ENCODE assay signal across 1 cellular context in genomic region chr4:25159837-25160713, GRCh38.
TF ChIP-seq lines count a peak whose summit lies in the region.

TSS of gene SEPSECS (minus strand) at chr4:25160449. CDS start at chr4:25160369, 80 bp downstream.

TF ChIP-seq in K562, 482 proteins besides CTCF, POLR2A, EP300 and RAD21 (continued from another document and continues in another):
- peak in 1 of 2 experiments; percentile 77 for TF ChIP-seq AFF1 (IDR thresholded peaks at IDR 0.05; ENCODE audit: low read depth in 1 of 2, partially characterized antibody in 2 of 2)
- 0 out of 2 replicates have a peak, but pooled peaks have one; percentile 26 for TF ChIP-seq SMAD3 (CRISPR knock-in tag; conservative IDR thresholded peaks at IDR 0.05)
- no peak for TF ChIP-seq TRIM25 (IDR thresholded peaks at IDR 0.05; ENCODE audit: borderline replicate concordance)
- TF ChIP-seq ZNF143 (CRISPR knock-in tag; IDR thresholded peaks at IDR 0.05): peak; percentile 71
- no peak for TF ChIP-seq ETS1 (conservative IDR thresholded peaks at IDR 0.05; ENCODE audit: control insufficient read depth, low read depth, low read length)
- no peak for TF ChIP-seq YBX1 (IDR thresholded peaks at IDR 0.05)
- TF ChIP-seq CBFB (CRISPR knock-in tag; IDR thresholded peaks at IDR 0.05): peak; percentile 64; the same call in 1 of the 2 replicates
- peak; percentile 68 for TF ChIP-seq PML (IDR thresholded peaks at IDR 0.05; ENCODE audit: low read length)
- peak; percentile 75 for TF ChIP-seq HES1 (IDR thresholded peaks at IDR 0.05; ENCODE audit: low read depth)
- TF ChIP-seq ZNF347 (CRISPR knock-in tag; IDR thresholded peaks at IDR 0.05; ENCODE audit: low read depth): no peak
- TF ChIP-seq CSDE1 (IDR thresholded peaks at IDR 0.05): peak in 1 of 2 experiments; percentile 24; a peak in 1 of 4 replicates
- no peak for TF ChIP-seq NCOA1 (IDR thresholded peaks at IDR 0.05; ENCODE audit: low read depth)
- peak in 1 of 2 experiments; percentile 83; a peak in 2 of 4 replicates for TF ChIP-seq MNT (conservative IDR thresholded peaks at IDR 0.05)
- TF ChIP-seq FOXM1 (IDR thresholded peaks at IDR 0.05; ENCODE audit: low read depth): peak; percentile 77
- TF ChIP-seq FOXM1 (CRISPR knock-in tag; IDR thresholded peaks at IDR 0.05; ENCODE audit: low read depth): peak; percentile 94; the same call in 1 of the 2 replicates
- TF ChIP-seq TCF7L2 (IDR thresholded peaks at IDR 0.05; ENCODE audit: low read depth, low read length): no peak
- no peak for TF ChIP-seq CREB3 (tag; conservative IDR thresholded peaks at IDR 0.05; ENCODE audit: low read depth)
- peak; percentile 73; the same call in 1 of the 2 replicates for TF ChIP-seq ERF (CRISPR knock-in tag; IDR thresholded peaks at IDR 0.05)
- peak; percentile 96 for TF ChIP-seq MGA (IDR thresholded peaks at IDR 0.05)
- TF ChIP-seq MAX (CRISPR knock-in tag; IDR thresholded peaks at IDR 0.05): peak; percentile 85
- no peak for TF ChIP-seq ZNF764 (CRISPR knock-in tag; IDR thresholded peaks at IDR 0.05; ENCODE audit: low read depth)
- 0 out of 4 replicates have a peak, but pooled peaks of 1 of the 2 experiments have one; percentile 24 for TF ChIP-seq KDM4B (IDR thresholded peaks at IDR 0.05; ENCODE audit: borderline replicate concordance in 2 of 2, low read depth in 1 of 2)
- TF ChIP-seq HNRNPLL (IDR thresholded peaks at IDR 0.05; ENCODE audit: low read depth, low read length, poor library complexity, severe bottlenecking): peak; percentile 33
- TF ChIP-seq FOXJ2 (tag; IDR thresholded peaks at IDR 0.05): peak; percentile 62; the same call in 1 of the 2 replicates
- TF ChIP-seq HEY1 (CRISPR knock-in tag; IDR thresholded peaks at IDR 0.05; ENCODE audit: borderline replicate concordance): no peak
- peak; percentile 70; the same call in 1 of the 2 replicates for TF ChIP-seq FOXP4 (CRISPR knock-in tag; IDR thresholded peaks at IDR 0.05; ENCODE audit: borderline replicate concordance)
- no peak for TF ChIP-seq HNRNPH1 (optimal IDR thresholded peaks at IDR 0.05; ENCODE audit: low read depth, low read length)
- no peak for TF ChIP-seq TGIF2 (CRISPR knock-in tag; IDR thresholded peaks at IDR 0.05)
- no peak for TF ChIP-seq ZNF274 (IDR thresholded peaks at IDR 0.05; ENCODE audit: borderline replicate concordance, low read depth, low read length)
